Comparison of ENCODE assay signal across 9 cellular contexts in the genomic region with DNA sequence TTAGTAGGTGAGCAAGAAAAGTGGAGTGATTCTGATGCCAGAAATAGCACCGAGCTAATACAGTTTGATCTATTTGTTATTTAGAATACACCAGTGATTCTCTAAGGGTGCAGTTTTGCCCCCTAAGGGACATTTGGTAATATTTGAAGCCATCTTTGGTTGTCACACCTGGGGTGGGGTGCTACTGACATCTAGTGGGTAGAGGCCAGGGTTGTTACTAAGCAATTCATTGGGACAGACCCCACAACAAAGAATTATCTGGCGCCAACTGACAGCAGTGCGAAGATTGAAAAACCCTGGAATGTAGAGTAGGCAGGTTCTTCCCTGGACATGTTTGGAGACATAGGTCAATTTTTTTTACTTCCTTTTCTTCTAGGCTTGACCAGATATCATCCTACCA. TPM values are rescaled to one million over a fixed set of nuclear protein-coding genes. Genes with fewer than 3 reads are reported as not detected.
DNase-seq lines count a peak whose midpoint lies in the region; ATAC-seq and TF ChIP-seq lines count a peak whose summit lies in the region.
"Had no signal": no experiment of that assay in that cellular context is flagged by ENCODE, and none has a peak within 500 bp of the region (broad histone marks: within the 10 kb centered on the region; RNA-seq: fewer than 3 reads in every experiment).

No MANE protein-coding gene starts in this region.

- H3K36me3 ChIP-seq in DND-41 (ENCODE audit: insufficient read depth, low read length): no peaks in the 10 kb centered on the region
- no peaks in the 10 kb centered on the region for H3K36me3 ChIP-seq in MM.1S (replicated peaks; ENCODE audit: insufficient read depth, low read length)
- no peaks in the 10 kb centered on the region for H3K36me3 ChIP-seq in hepatocyte (replicated peaks; ENCODE audit: insufficient read depth, low read depth)
- H3K36me3 ChIP-seq: neutrophil had no signal

- WGBS in hepatocyte (ENCODE audit: low lambda C conversion rate, missing lambda C conversion rate): 77% methylated on average over 3 of the region's 3 CpGs

- H3K4me3 Mint-ChIP-seq in activated CD8-positive, alpha-beta T cell treated with anti-CD3 and anti-CD28 coated beads for 36 hours: no peak overlapping the region
- no peak overlapping the region for H3K4me3 Mint-ChIP-seq in type B pancreatic cell

- no peaks in the 10 kb centered on the region for H3K9me2 ChIP-seq in MM.1S (replicated peaks; ENCODE audit: insufficient read depth, low read length)
- no peaks in the 10 kb centered on the region for H3K9me2 ChIP-seq in hepatocyte (replicated peaks; ENCODE audit: insufficient read depth)

- peaks cover 57% of the 10 kb centered on the region for H3K79me2 ChIP-seq in DND-41 (ENCODE audit: insufficient read depth, low read length)
- peaks cover 79% of the 10 kb centered on the region for H3K79me2 ChIP-seq in MM.1S (ENCODE audit: low read length)
- H3K79me2 ChIP-seq in hepatocyte: peaks cover 84% of the 10 kb centered on the region

- H3K9me3 Mint-ChIP-seq in activated CD8-positive, alpha-beta T cell treated with anti-CD3 and anti-CD28 coated beads for 36 hours: no peaks in the 10 kb centered on the region
- H3K9me3 Mint-ChIP-seq in type B pancreatic cell: no peaks in the 10 kb centered on the region

- H3K27ac ChIP-seq in DND-41 (ENCODE audit: low read length): no peak overlapping the region
- H3K27ac ChIP-seq in MM.1S (ENCODE audit: low read length): no peak overlapping the region
- H3K27ac ChIP-seq in hepatocyte: no peak overlapping the region
- H3K27ac ChIP-seq: neutrophil had no signal

- no peaks in the 10 kb centered on the region for H3K36me3 Mint-ChIP-seq in activated CD8-positive, alpha-beta T cell treated with anti-CD3 and anti-CD28 coated beads for 36 hours (ENCODE audit: low read depth)
- peaks cover 8% of the 10 kb centered on the region for H3K36me3 Mint-ChIP-seq in type B pancreatic cell

- H3K4me3 ChIP-seq in DND-41 (ENCODE audit: low read depth in 1 of 2, low read length in 2 of 2) (no peak overlapping the region), MM.1S (ENCODE audit: low read length) (no peak overlapping the region), hepatocyte (no peak overlapping the region)

- H3K9me3 ChIP-seq in DND-41 (ENCODE audit: insufficient read depth, low read length, severe bottlenecking) (no peaks in the 10 kb centered on the region), MM.1S (replicated peaks; ENCODE audit: insufficient read depth, low read length) (no peaks in the 10 kb centered on the region), hepatocyte (ENCODE audit: low read depth) (no peaks in the 10 kb centered on the region)
- H3K9me3 ChIP-seq: neutrophil had no signal

- H4K20me1 ChIP-seq in DND-41 (ENCODE audit: insufficient read depth, low read length) (peaks cover 25% of the 10 kb centered on the region; the same call in 1 of the 2 replicates), MM.1S (ENCODE audit: insufficient read depth, low read length) (0 out of 2 replicates have a peak, but pooled peaks cover 11% of the 10 kb centered on the region), hepatocyte (ENCODE audit: insufficient read depth, poor library complexity, severe bottlenecking) (peaks cover 12% of the 10 kb centered on the region)

- H3K27me3 ChIP-seq in DND-41 (ENCODE audit: insufficient read depth, low read length, poor library complexity): no peaks in the 10 kb centered on the region
- H3K27me3 ChIP-seq in MM.1S (replicated peaks; ENCODE audit: insufficient read depth, low read length): no peaks in the 10 kb centered on the region
- H3K27me3 ChIP-seq in hepatocyte: no peaks in the 10 kb centered on the region
- H3K27me3 ChIP-seq: neutrophil had no signal

- POLR2A ChIA-PET in activated CD8-positive, alpha-beta T cell treated with anti-CD3 and anti-CD28 coated beads for 36 hours (lab: Charles Lee): no interaction called here

- no peaks in the 10 kb centered on the region for H3K27me3 Mint-ChIP-seq in activated CD8-positive, alpha-beta T cell treated with anti-CD3 and anti-CD28 coated beads for 36 hours
- H3K27me3 Mint-ChIP-seq in type B pancreatic cell: no peaks in the 10 kb centered on the region

- H3K4me1 Mint-ChIP-seq in activated CD8-positive, alpha-beta T cell treated with anti-CD3 and anti-CD28 coated beads for 36 hours (ENCODE audit: low read depth): peaks cover 27% of the 10 kb centered on the region
- peaks cover 6% of the 10 kb centered on the region for H3K4me1 Mint-ChIP-seq in type B pancreatic cell (ENCODE audit: unreplicated experiment)

- H3K4me1 ChIP-seq in DND-41 (ENCODE audit: insufficient read depth, low read length) (no peaks in the 10 kb centered on the region), MM.1S (ENCODE audit: low read length) (0 out of 2 replicates have a peak, but pooled peaks cover 6% of the 10 kb centered on the region), hepatocyte (ENCODE audit: insufficient read depth) (no peaks in the 10 kb centered on the region)

- no peak overlapping the region for H3K27ac Mint-ChIP-seq in activated CD8-positive, alpha-beta T cell treated with anti-CD3 and anti-CD28 coated beads for 36 hours
- H3K27ac Mint-ChIP-seq in type B pancreatic cell: peak overlapping the region; percentile 65

- peak; percentile 67 for TF ChIP-seq CTCF in DND-41 (IDR thresholded peaks at IDR 0.05; ENCODE audit: borderline replicate concordance, extremely low read depth, low read length, poor library complexity, severe bottlenecking)
- peak; percentile 76 for TF ChIP-seq CTCF in MM.1S (IDR thresholded peaks at IDR 0.05; ENCODE audit: low read length)
- TF ChIP-seq CTCF in activated CD8-positive, alpha-beta T cell treated with anti-CD3 and anti-CD28 coated beads for 36 hours (IDR thresholded peaks at IDR 0.05): peak; percentile 71
- peak; percentile 38 for TF ChIP-seq CTCF in hepatocyte (IDR thresholded peaks at IDR 0.05; ENCODE audit: poor library complexity)
- TF ChIP-seq CTCF in type B pancreatic cell (conservative IDR thresholded peaks at IDR 0.05): peak; percentile 56

- intact Hi-C loops in activated CD8-positive, alpha-beta T cell treated with anti-CD3 and anti-CD28 coated beads for 36 hours (cut with micrococcal nuclease): loop anchor here (5.0 kb wide), 1 partner anchor 74 kb away; no protein-coding TSS in a partner anchor

- H3K9ac ChIP-seq in DND-41 (ENCODE audit: low read depth, low read length) (no peak overlapping the region), MM.1S (ENCODE audit: low read length) (no peak overlapping the region)

- H3F3A ChIP-seq in MM.1S (ENCODE audit: insufficient read depth, low read length): 0 out of 2 replicates have a peak, but pooled peaks cover 2% of the 10 kb centered on the region

- CTCF ChIA-PET in activated CD8-positive, alpha-beta T cell treated with anti-CD3 and anti-CD28 coated beads for 36 hours (lab: Charles Lee): interaction anchor here (0.8 to 3.1 kb wide), 5 partner anchors 10 to 270 kb away, joined by 3 to 12 read pairs (median 5); no protein-coding TSS in a partner anchor

- no peak overlapping the region for H3K4me2 ChIP-seq in DND-41 (ENCODE audit: insufficient read depth, low read length)
- no peak overlapping the region; the same call in 1 of the 2 replicates for H3K4me2 ChIP-seq in MM.1S (ENCODE audit: low read depth, low read length)
- H3K4me2 ChIP-seq in hepatocyte: no peak overlapping the region

- peak; percentile 52 for DNase-seq in DND-41
- DNase-seq in MM.1S: peak; percentile 54
- peak; percentile 67 for DNase-seq in activated CD8-positive, alpha-beta T cell treated with anti-CD3 and anti-CD28 coated beads for 36 hours
- DNase-seq in hepatocyte (ENCODE audit: low spot score): no peak
- no peak for DNase-seq in type B pancreatic cell (ENCODE audit: extremely low spot score, unreplicated experiment)
- DNase-seq in pons (ENCODE audit: low spot score): no peak
- DNase-seq in globus pallidus (ENCODE audit: low spot score): no peak

- H2AFZ ChIP-seq in DND-41 (ENCODE audit: low read depth, low read length): no peak overlapping the region
- no peak overlapping the region for H2AFZ ChIP-seq in MM.1S (ENCODE audit: low read length)
- no peak overlapping the region for H2AFZ ChIP-seq in hepatocyte

- ATAC-seq in DND-41 (ENCODE audit: insufficient read depth, low read depth) (peak; percentile 90), GM21528 (IDR thresholded peaks at IDR 0.05; ENCODE audit: low FRiP score, unreplicated experiment) (peak; percentile 71)
- ATAC-seq in activated CD8-positive, alpha-beta T cell treated with anti-CD3 and anti-CD28 coated beads for 36 hours: peak; percentile 87

RNA-seq across cellular contexts. Expression of gene PALS2, which starts 14.6 kb away (rescaled TPM):
- total RNA-seq in activated CD8-positive, alpha-beta T cell treated with anti-CD3 and anti-CD28 coated beads for 36 hours: 10 to 100 TPM; 32.6 to 40.4 TPM
- 74.9 and 84.5 TPM in 2 replicates for total RNA-seq in hepatocyte
- 37.6 and 43.9 TPM in 2 replicates for polyA plus RNA-seq in hepatocyte
- 29.3 and 43.1 TPM in 2 replicates for total RNA-seq in type B pancreatic cell (ENCODE audit: low replicate concordance)

Comparison
In these comparisons a context has a peak if more than half of its experiments do, and no peak if none do; other contexts are left out.
1. DNase-seq: peak in DND-41 (single experiment), MM.1S (single experiment) and activated CD8-positive, alpha-beta T cell treated with anti-CD3 and anti-CD28 coated beads for 36 hours (single experiment); none in hepatocyte (single experiment), type B pancreatic cell (single experiment), pons (single experiment) and globus pallidus (single experiment).
2. Peak in every context shown above with its lines, with median percentiles within 50 percentile points of each other: ATAC-seq and CTCF ChIP-seq.